Comparison of ENCODE assay signal across 1 cellular context in genomic region chr2:126971481-126972271, GRCh38.
TF ChIP-seq lines count a peak whose summit lies in the region.

No MANE protein-coding gene starts in this region.

TF ChIP-seq in SK-N-SH, 30 proteins besides CTCF, POLR2A, EP300 and RAD21 (continued from another document):
- TF ChIP-seq REST (IDR thresholded peaks at IDR 0.05; ENCODE audit: low read depth, low read length): no peak
- TF ChIP-seq, protein P1, sequence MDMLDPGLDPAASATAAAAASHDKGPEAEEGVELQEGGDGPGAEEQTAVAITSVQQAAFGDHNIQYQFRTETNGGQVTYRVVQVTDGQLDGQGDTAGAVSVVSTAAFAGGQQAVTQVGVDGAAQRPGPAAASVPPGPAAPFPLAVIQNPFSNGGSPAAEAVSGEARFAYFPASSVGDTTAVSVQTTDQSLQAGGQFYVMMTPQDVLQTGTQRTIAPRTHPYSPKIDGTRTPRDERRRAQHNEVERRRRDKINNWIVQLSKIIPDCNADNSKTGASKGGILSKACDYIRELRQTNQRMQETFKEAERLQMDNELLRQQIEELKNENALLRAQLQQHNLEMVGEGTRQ (IDR thresholded peaks at IDR 0.05; ENCODE audit: borderline replicate concordance, low read depth, low read length): no peak
- TF ChIP-seq MEF2A (IDR thresholded peaks at IDR 0.05; ENCODE audit: borderline replicate concordance, low read depth): no peak
- no peak for TF ChIP-seq POLR2AphosphoS5 (IDR thresholded peaks at IDR 0.05; ENCODE audit: low read depth, low read length)
- peak; percentile 94 for TF ChIP-seq SMC3 (IDR thresholded peaks at IDR 0.05; ENCODE audit: low read depth, low read length)
- TF ChIP-seq NRF1 (IDR thresholded peaks at IDR 0.05; ENCODE audit: low read depth, low read length): peak; percentile 32
